In the genomic region with DNA sequence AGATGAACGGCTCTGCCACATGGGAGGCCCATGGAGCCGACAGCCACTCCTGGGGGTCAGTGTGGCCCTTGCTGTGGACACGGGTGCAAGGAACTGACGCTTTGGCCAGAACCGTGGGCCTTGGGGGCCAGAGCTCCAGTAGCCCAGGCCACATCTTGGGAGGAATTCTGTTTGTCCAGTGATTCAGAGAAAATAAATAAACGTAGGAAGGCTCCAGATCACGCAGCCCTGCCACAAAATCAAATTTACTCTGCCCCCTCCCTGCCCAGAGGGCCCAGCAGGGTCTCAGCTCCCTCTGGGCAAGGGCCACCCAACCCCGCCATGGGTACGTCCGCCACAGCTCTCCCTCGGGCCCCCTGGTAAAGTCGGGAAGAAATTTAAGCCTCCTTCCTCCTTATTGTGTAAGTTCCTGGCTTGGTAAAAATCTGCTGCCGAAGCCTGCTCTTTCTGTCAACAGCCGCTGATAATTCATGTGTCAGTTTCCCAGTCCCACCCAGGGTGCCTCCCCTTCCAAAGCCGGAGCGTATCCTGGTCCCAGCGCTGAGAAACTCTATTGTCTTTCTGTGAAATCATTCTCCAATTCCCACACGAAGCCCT, we compare ENCODE assay signal across 11 cellular contexts. TPM values are rescaled to one million over a fixed set of nuclear protein-coding genes. Genes with fewer than 3 reads are reported as not detected.
A peak's percentile ranks its signal among the peaks of the same experiment; 100 is the strongest.
DNase-seq lines count a peak whose midpoint lies in the region; ATAC-seq and FAIRE-seq lines count a peak whose summit lies in the region.
"Had no signal": no experiment of that assay in that cellular context is flagged by ENCODE, and none has a peak within 500 bp of the region (broad histone marks: within the 10 kb centered on the region; RNA-seq: fewer than 3 reads in every experiment).

No MANE protein-coding gene starts in this region.

- FAIRE-seq in HTR-8/SVneo (lab: Jason Lieb, UNC) (no peak), urothelium cell line (lab: Jason Lieb, UNC) (no peak)
- FAIRE-seq: GM18507 had no signal

- no peaks in the 10 kb centered on the region for H3K9me3 ChIP-seq in T-helper 17 cell (ENCODE audit: control insufficient read depth, low read length, poor library complexity, severe bottlenecking)

- H3K4me1 Mint-ChIP-seq in T-helper 17 cell = no peaks in the 10 kb centered on the region

- no peak overlapping the region for H3K27ac Mint-ChIP-seq in T-helper 17 cell

- no peaks in the 10 kb centered on the region for H3K36me3 Mint-ChIP-seq in T-helper 17 cell (ENCODE audit: low read depth)
- H3K36me3 Mint-ChIP-seq: naive B cell had no signal

- H3K4me3 Mint-ChIP-seq in T-helper 17 cell = no peak overlapping the region

- ATAC-seq in T-helper 17 cell = no peak
- ATAC-seq in GM21360 (IDR thresholded peaks at IDR 0.05; ENCODE audit: unreplicated experiment) = no peak

- DNase-seq in AG08396 (ENCODE audit: low spot score) (peak; percentile 45), HTR-8/SVneo (ENCODE audit: insufficient read length, low spot score) (peak; percentile 37), dedifferentiated amniotic fluid mesenchymal stem cell (ENCODE audit: extremely low spot score) (peak; percentile 20), mesenteric fat pad (ENCODE audit: low spot score) (peak; percentile 78), amniotic stem cell (lab: John Stamatoyannopoulos, UW) (no peak), urothelium cell line (ENCODE audit: low spot score) (no peak), T-helper 17 cell (no peak)
- DNase-seq: central memory CD4-positive, alpha-beta T cell; naive B cell had no signal

- no peaks in the 10 kb centered on the region for H3K27me3 Mint-ChIP-seq in T-helper 17 cell

RNA-seq across cellular contexts. Expression of a gene that starts 6.9 kb away (rescaled TPM):
- total RNA-seq in mesenteric fat pad = not detected
- not detected for total RNA-seq in T-helper 17 cell

Comparison
In these comparisons a context has a peak if more than half of its experiments do, and no peak if none do; other contexts are left out.
1. DNase-seq: peak in AG08396 (single experiment), HTR-8/SVneo (single experiment), dedifferentiated amniotic fluid mesenchymal stem cell (single experiment) and mesenteric fat pad (single experiment); none in amniotic stem cell (single experiment), urothelium cell line (single experiment) and T-helper 17 cell (0 of 3).